Comparison of ENCODE assay signal across 34 cellular contexts in the genomic region with DNA sequence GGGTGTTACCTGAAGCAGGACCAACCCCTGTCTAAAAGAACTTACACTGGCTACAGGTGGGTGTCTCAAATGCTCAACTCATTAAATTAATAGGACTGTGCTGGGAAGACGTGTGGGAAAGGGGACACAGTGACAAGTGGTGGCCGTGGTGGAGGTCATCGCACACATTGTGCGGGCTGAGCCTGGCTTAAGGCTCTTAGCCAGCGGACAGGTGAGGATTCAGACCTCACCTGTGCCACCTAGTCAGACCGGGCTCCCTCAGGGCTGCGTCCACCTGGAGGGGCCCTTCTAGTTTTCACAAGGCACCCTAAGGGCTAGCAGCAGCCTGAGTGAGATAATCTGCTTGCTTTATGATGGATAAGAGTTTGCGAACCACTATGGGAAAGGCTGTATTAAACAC.
"Had no signal": no experiment of that assay in that cellular context is flagged by ENCODE, and none has a peak within 500 bp of the region (broad histone marks: within the 10 kb centered on the region; RNA-seq: fewer than 3 reads in every experiment).

No MANE protein-coding gene starts in this region.

- H3K9me3 ChIP-seq: adrenal gland, body of pancreas, breast epithelium, Peyer's patch, SJSA1, SK-N-SH had no signal

- H3K27me3 ChIP-seq: adrenal gland, body of pancreas, breast epithelium, Peyer's patch, SJSA1 had no signal

- H3K27ac ChIP-seq: adrenal gland, body of pancreas, breast epithelium, KMS-11, Peyer's patch, SJSA1, VCaP had no signal

- H3K4me3 ChIP-seq: adrenal gland, body of pancreas, breast epithelium, Peyer's patch, SJSA1 had no signal

- H3K4me3 Mint-ChIP-seq: activated CD4-positive, alpha-beta T cell treated with anti-CD3 and anti-CD28 coated beads, Interleukin-2, amount 10 ng/mL, durations not matched to agents 24 days and 14 days; activated CD8-positive, alpha-beta T cell treated with anti-CD3 and anti-CD28 coated beads for 36 hours; activated naive CD4-positive, alpha-beta T cell treated with anti-CD3 and anti-CD28 coated beads for 36 hours; activated T-cell treated with anti-CD3 and anti-CD28 coated beads, Interleukin-2, amount 50 U/mL, for 4 hours; activated T-helper 1 cell treated with anti-CD3 and anti-CD28 coated beads, Interleukin-12 subunit alpha, Interleukin-12 subunit beta, Interleukin-2, Interleukin-4 antibody, amounts not matched to agents 30 ng/mL and 10 ng/mL and 1 ng/mL, durations not matched to agents 14 hours and 24 hours and 36 hours; T-cell; T-helper 17 cell had no signal

- ATAC-seq: activated CD8-positive, alpha-beta T cell treated with anti-CD3 and anti-CD28 coated beads for 36 hours; activated naive CD4-positive, alpha-beta T cell treated with anti-CD3 and anti-CD28 coated beads, Interleukin-2, amount 50 U/mL, for 72 hours; activated T-cell treated with anti-CD3 and anti-CD28 coated beads, Interleukin-2, amount 50 U/mL, for 4 hours; body of pancreas; PC-3; T-cell; T-helper 17 cell had no signal

- DNase-seq: activated CD4-positive, alpha-beta T cell treated with anti-CD3 and anti-CD28 coated beads, Interleukin-2, amount 10 ng/mL, durations not matched to agents 24 days and 14 days; activated CD4-positive, alpha-beta T cell treated with anti-CD3 and anti-CD28 coated beads, Interleukin-2, amount 50 U/mL, for 4 hours; activated CD4-positive, CD25-positive, alpha-beta regulatory T cell; activated CD8-positive, alpha-beta memory T cell treated with anti-CD3 and anti-CD28 coated beads, Interleukin-2, amount 50 U/mL, for 4 hours; activated CD8-positive, alpha-beta T cell treated with anti-CD3 and anti-CD28 coated beads for 36 hours; activated gamma-delta T cell treated with Interleukin-2 at 50 U/mL for 16 hours; activated naive CD4-positive, alpha-beta T cell treated with anti-CD3 and anti-CD28 coated beads for 36 hours; activated T-cell treated with anti-CD3 and anti-CD28 coated beads for 4 hours; activated T-cell treated with anti-CD3 and anti-CD28 coated beads, Interleukin-2, amount 50 U/mL, for 4 hours; body of pancreas; MM.1S; NCI-H1092 treated with DMSO at 0.1 percent for 48 hours; NCI-H1417; NCI-H146; NCI-H187; NCI-H2081 treated with DMSO at 0.1 percent for 48 hours; NCI-H226; NCI-H446 treated with DMSO at 0.1 percent for 48 hours; NCI-H524; NCI-H69; PC-3; RPMI8226; SHP77 treated with DMSO at 0.1 percent for 48 hours; SK-N-SH; T-helper 17 cell had no signal

- H3K27ac Mint-ChIP-seq: activated CD4-positive, alpha-beta T cell treated with anti-CD3 and anti-CD28 coated beads, Interleukin-2, amount 10 ng/mL, durations not matched to agents 24 days and 14 days; activated CD8-positive, alpha-beta T cell treated with anti-CD3 and anti-CD28 coated beads for 36 hours; activated naive CD4-positive, alpha-beta T cell treated with anti-CD3 and anti-CD28 coated beads for 36 hours; activated T-helper 1 cell treated with anti-CD3 and anti-CD28 coated beads, Interleukin-12 subunit alpha, Interleukin-12 subunit beta, Interleukin-2, Interleukin-4 antibody, amounts not matched to agents 30 ng/mL and 10 ng/mL and 1 ng/mL, durations not matched to agents 14 hours and 24 hours and 36 hours; T-cell; T-helper 17 cell had no signal

- H3K27me3 Mint-ChIP-seq: activated CD4-positive, alpha-beta T cell treated with anti-CD3 and anti-CD28 coated beads, Interleukin-2, amount 10 ng/mL, durations not matched to agents 24 days and 14 days; activated CD8-positive, alpha-beta T cell treated with anti-CD3 and anti-CD28 coated beads for 36 hours; T-cell; T-helper 17 cell had no signal

- H3K36me3 ChIP-seq: breast epithelium, Peyer's patch had no signal

- H3K4me1 Mint-ChIP-seq: activated CD4-positive, alpha-beta T cell treated with anti-CD3 and anti-CD28 coated beads, Interleukin-2, amount 10 ng/mL, durations not matched to agents 24 days and 14 days; T-cell; T-helper 17 cell had no signal

- H3K4me1 ChIP-seq: adrenal gland, body of pancreas, breast epithelium, Peyer's patch, SJSA1 had no signal

- H3K9me3 Mint-ChIP-seq: activated CD4-positive, alpha-beta T cell treated with anti-CD3 and anti-CD28 coated beads, Interleukin-2, amount 10 ng/mL, durations not matched to agents 24 days and 14 days; activated CD8-positive, alpha-beta T cell treated with anti-CD3 and anti-CD28 coated beads for 36 hours; activated naive CD4-positive, alpha-beta T cell treated with anti-CD3 and anti-CD28 coated beads for 36 hours; activated naive CD4-positive, alpha-beta T cell treated with anti-CD3 and anti-CD28 coated beads, Interleukin-2, amount 50 U/mL, for 72 hours; activated T-cell treated with anti-CD3 and anti-CD28 coated beads, Interleukin-2, amount 50 U/mL, for 4 hours; activated T-helper 1 cell treated with anti-CD3 and anti-CD28 coated beads, Interleukin-12 subunit alpha, Interleukin-12 subunit beta, Interleukin-2, Interleukin-4 antibody, amounts not matched to agents 30 ng/mL and 10 ng/mL and 1 ng/mL, durations not matched to agents 14 hours and 24 hours and 36 hours; T-cell had no signal
